ENCODE assay signal across 28 cellular contexts in the genomic region with DNA sequence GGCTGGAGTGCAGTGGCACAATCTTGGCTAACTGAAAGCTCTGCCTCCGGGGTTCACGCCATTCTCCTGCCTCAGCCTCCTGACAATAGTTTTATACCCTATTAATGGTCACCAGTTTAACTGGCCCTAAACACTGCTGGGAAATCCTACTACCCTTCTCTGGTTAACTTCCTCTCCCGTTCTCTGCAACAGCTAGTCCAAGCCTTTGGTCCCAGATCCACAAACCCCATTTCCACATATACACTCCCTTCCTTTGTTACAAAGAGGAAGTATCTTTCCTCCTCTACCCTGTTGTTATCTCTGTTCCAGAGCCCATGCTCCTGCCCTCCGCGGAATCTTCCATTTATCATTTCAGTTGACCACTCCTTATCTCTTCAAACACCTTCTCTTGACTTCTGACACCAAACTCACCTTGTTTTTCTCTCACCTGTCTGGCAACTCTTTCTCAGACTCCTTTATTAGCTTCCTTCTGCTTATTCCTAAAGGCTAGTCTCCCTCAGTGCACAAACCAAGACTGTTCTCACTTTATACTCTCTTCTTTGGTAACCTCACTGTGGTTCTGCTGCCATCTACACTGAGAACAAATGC. TPM values are rescaled to one million over a fixed set of nuclear protein-coding genes. Genes with fewer than 3 reads are reported as not detected.
"Had no signal": no experiment of that assay in that cellular context is flagged by ENCODE, and none has a peak within 500 bp of the region (broad histone marks: within the 10 kb centered on the region; RNA-seq: fewer than 3 reads in every experiment).

No MANE protein-coding gene starts in this region.

- H3K27ac ChIP-seq: left ventricle myocardium inferior, ovary, prostate gland, testis, vagina, VCaP had no signal

- H3K4me1 Mint-ChIP-seq: activated T-helper 17 cell treated with anti-CD3 and anti-CD28 coated beads, Interleukin-2, amount 50 U/mL, for 72 hours; naive thymus-derived CD8-positive, alpha-beta T cell had no signal

- H3K4me3 Mint-ChIP-seq: activated CD4-positive, alpha-beta memory T cell treated with anti-CD3 and anti-CD28 coated beads, Interleukin-2, amount 10 ng/mL, durations not matched to agents 7 days and 5 days; activated CD4-positive, alpha-beta T cell treated with anti-CD3 and anti-CD28 coated beads, Interleukin-2, amount 10 ng/mL, durations not matched to agents 24 days and 14 days; activated T-cell treated with anti-CD3 and anti-CD28 coated beads, Interleukin-2, amount 50 U/mL, for 24 hours; activated T-helper 17 cell treated with anti-CD3 and anti-CD28 coated beads, Interleukin-2, amount 50 U/mL, for 72 hours; brain; dendritic cell treated with granulocyte-macrophage colony-stimulating factor and Interleukin-4, amounts not matched to agents 40 ng/mL and 50 ng/mL, for 4 days; mesothelial cell of epicardium; naive thymus-derived CD8-positive, alpha-beta T cell; stimulated activated naive B cell treated with anti-CD40 and anti-IgM and Interleukin-4, amounts not matched to agents 10 μg/mL and 1 μg/mL and 100 μg/mL, for 72 hours; type B pancreatic cell had no signal

- H3K9me3 ChIP-seq: left ventricle myocardium inferior, ovary, prostate gland, testis, vagina had no signal

- H3K4me1 ChIP-seq: left ventricle myocardium inferior, prostate gland, testis, vagina had no signal

- H3K4me3 ChIP-seq: left ventricle myocardium inferior, ovary, prostate gland, testis, vagina had no signal

- H3K27me3 ChIP-seq: ovary, testis, vagina had no signal

- H3K27ac Mint-ChIP-seq: activated CD4-positive, alpha-beta memory T cell treated with anti-CD3 and anti-CD28 coated beads, Interleukin-2, amount 10 ng/mL, durations not matched to agents 7 days and 5 days; activated CD4-positive, alpha-beta T cell treated with anti-CD3 and anti-CD28 coated beads, Interleukin-2, amount 10 ng/mL, durations not matched to agents 24 days and 14 days; activated naive CD4-positive, alpha-beta T cell treated with anti-CD3 and anti-CD28 coated beads, Interleukin-2, amount 50 U/mL, for 72 hours; activated T-cell treated with anti-CD3 and anti-CD28 coated beads, Interleukin-2, amount 50 U/mL, for 24 hours; activated T-helper 17 cell treated with anti-CD3 and anti-CD28 coated beads, Interleukin-2, amount 50 U/mL, for 72 hours; brain; dendritic cell treated with granulocyte-macrophage colony-stimulating factor and Interleukin-4, amounts not matched to agents 40 ng/mL and 50 ng/mL, for 4 days; mesothelial cell of epicardium; naive thymus-derived CD8-positive, alpha-beta T cell; stimulated activated naive B cell treated with anti-CD40 and anti-IgM and Interleukin-4, amounts not matched to agents 10 μg/mL and 1 μg/mL and 100 μg/mL, for 72 hours; type B pancreatic cell had no signal

- H3K27me3 Mint-ChIP-seq: activated CD4-positive, alpha-beta memory T cell treated with anti-CD3 and anti-CD28 coated beads, Interleukin-2, amount 10 ng/mL, durations not matched to agents 7 days and 5 days; activated CD4-positive, alpha-beta T cell treated with anti-CD3 and anti-CD28 coated beads, Interleukin-2, amount 10 ng/mL, durations not matched to agents 24 days and 14 days; activated T-cell treated with anti-CD3 and anti-CD28 coated beads, Interleukin-2, amount 50 U/mL, for 24 hours; type B pancreatic cell had no signal

- DNase-seq: activated CD4-positive, alpha-beta memory T cell treated with anti-CD3 and anti-CD28 coated beads, Interleukin-2, amount 10 ng/mL, durations not matched to agents 7 days and 5 days; activated CD4-positive, alpha-beta T cell treated with anti-CD3 and anti-CD28 coated beads, Interleukin-2, amount 10 ng/mL, durations not matched to agents 24 days and 14 days; activated T-cell treated with anti-CD3 and anti-CD28 coated beads, Interleukin-2, amount 50 U/mL, for 24 hours; aorta; caudate nucleus; effector memory CD4-positive, alpha-beta T cell; hippocampal formation; left ventricle myocardium inferior; mammary epithelial cell; naive thymus-derived CD8-positive, alpha-beta T cell; ovary; stimulated activated CD4-positive, alpha-beta T cell treated with anti-CD3 and anti-CD28 coated beads, Interleukin-2, amount 100 ng/mL, for 48 hours; stimulated activated CD8-positive, alpha-beta memory T cell treated with anti-CD3 and anti-CD28 coated beads, Interleukin-4, amount 100 ng/mL, for 48 hours; stimulated activated naive B cell treated with anti-CD40 and anti-IgM and Interleukin-4, amounts not matched to agents 10 μg/mL and 1 μg/mL and 100 μg/mL, for 72 hours; testis had no signal

- H3K36me3 ChIP-seq: left ventricle myocardium inferior, ovary, prostate gland, vagina had no signal

- H3K36me3 Mint-ChIP-seq: activated naive CD4-positive, alpha-beta T cell treated with anti-CD3 and anti-CD28 coated beads, Interleukin-2, amount 50 U/mL, for 72 hours; brain; mesothelial cell of epicardium; naive thymus-derived CD8-positive, alpha-beta T cell; stimulated activated naive B cell treated with anti-CD40 and anti-IgM and Interleukin-4, amounts not matched to agents 10 μg/mL and 1 μg/mL and 100 μg/mL, for 72 hours; type B pancreatic cell had no signal

- FAIRE-seq: endothelial cell of umbilical vein, frontal cortex had no signal

- H3K9me3 Mint-ChIP-seq: activated CD4-positive, alpha-beta memory T cell treated with anti-CD3 and anti-CD28 coated beads, Interleukin-2, amount 10 ng/mL, durations not matched to agents 7 days and 5 days; activated CD4-positive, alpha-beta T cell treated with anti-CD3 and anti-CD28 coated beads, Interleukin-2, amount 10 ng/mL, durations not matched to agents 24 days and 14 days; activated T-cell treated with anti-CD3 and anti-CD28 coated beads, Interleukin-2, amount 50 U/mL, for 24 hours; activated T-helper 17 cell treated with anti-CD3 and anti-CD28 coated beads, Interleukin-2, amount 50 U/mL, for 72 hours; dendritic cell treated with granulocyte-macrophage colony-stimulating factor and Interleukin-4, amounts not matched to agents 40 ng/mL and 50 ng/mL, for 4 days; mesothelial cell of epicardium; naive thymus-derived CD8-positive, alpha-beta T cell; stimulated activated naive B cell treated with anti-CD40 and anti-IgM and Interleukin-4, amounts not matched to agents 10 μg/mL and 1 μg/mL and 100 μg/mL, for 72 hours; type B pancreatic cell had no signal

- ATAC-seq: activated CD4-positive, CD25-positive, alpha-beta regulatory T cell treated with anti-CD3 and anti-CD28 coated beads, Interleukin-2, amount 50 U/mL, for 24 hours; activated naive CD4-positive, alpha-beta T cell treated with anti-CD3 and anti-CD28 coated beads, Interleukin-2, amount 50 U/mL, for 72 hours; activated T-helper 17 cell treated with anti-CD3 and anti-CD28 coated beads, Interleukin-2, amount 50 U/mL, for 72 hours; esophagus mucosa; naive thymus-derived CD8-positive, alpha-beta T cell; stimulated activated naive B cell treated with anti-CD40 and anti-IgM and Interleukin-4, amounts not matched to agents 10 μg/mL and 1 μg/mL and 100 μg/mL, for 72 hours had no signal

RNA-seq across cellular contexts. Expression of a gene that starts 25.4 kb away (rescaled TPM):
- total RNA-seq: vagina had no signal
